In the genomic region with DNA sequence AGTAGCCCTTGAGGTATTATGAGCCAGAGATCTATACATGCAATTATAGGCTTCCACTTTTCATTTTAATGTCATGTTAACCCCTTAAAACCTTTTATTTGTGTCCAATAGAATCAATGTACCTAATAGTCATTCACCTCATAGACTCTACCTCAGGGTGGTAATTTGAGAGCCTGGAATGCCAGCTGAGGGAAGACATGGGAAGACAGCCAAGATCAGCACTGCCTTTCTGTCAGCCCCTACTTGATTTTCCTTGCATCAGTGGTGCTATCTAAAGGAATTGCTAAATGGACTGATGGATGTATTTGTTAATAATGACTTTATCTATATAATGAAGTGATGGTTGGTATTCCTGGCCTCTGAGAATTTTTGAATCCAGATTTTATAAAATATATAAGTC, we compare ENCODE assay signal across 23 cellular contexts.
DNase-seq lines count a peak whose midpoint lies in the region; ATAC-seq, FAIRE-seq and TF ChIP-seq lines count a peak whose summit lies in the region.
"Had no signal": no experiment of that assay in that cellular context is flagged by ENCODE, and none has a peak within 500 bp of the region (broad histone marks: within the 10 kb centered on the region; RNA-seq: fewer than 3 reads in every experiment).

No MANE protein-coding gene starts in this region.

- H3K4me3 ChIP-seq in RWPE2 (ENCODE audit: severe bottlenecking): no peak overlapping the region
- H3K4me3 ChIP-seq: BLaER1, GM12878, SJSA1 had no signal

- no peaks in the 10 kb centered on the region for H3K36me3 ChIP-seq in RWPE2 (ENCODE audit: low read depth)
- H3K36me3 ChIP-seq: BLaER1, SJSA1 had no signal

- ATAC-seq in RWPE2 (ENCODE audit: low read depth): 0 out of 3 replicates have a peak, but pooled peaks have one; percentile 23
- no peak for ATAC-seq in HG03520 (IDR thresholded peaks at IDR 0.05; ENCODE audit: unreplicated experiment)
- no peak for ATAC-seq in HG02885 (IDR thresholded peaks at IDR 0.05; ENCODE audit: poor library complexity, unreplicated experiment)
- ATAC-seq: GM12878, Right ventricle myocardium inferior had no signal

- DNase-seq in DMS 273 (lab: John Stamatoyannopoulos, UW; ENCODE audit: unreplicated experiment) (peak; percentile 24), DMS 273 treated with DMSO at 0.1 percent for 48 hours (lab: John Stamatoyannopoulos, UW) (no peak), HTR-8/SVneo (ENCODE audit: insufficient read length, low spot score) (peak; percentile 3), RWPE2 (ENCODE audit: low spot score) (no peak), glomerular visceral epithelial cell (ENCODE audit: extremely low spot score) (peak; percentile 8), NCI-H187 treated with DMSO at 0.1 percent for 48 hours (lab: John Stamatoyannopoulos, UW) (no peak)
- DNase-seq: ACHN; CD4-positive, alpha-beta T cell; COR-L47; DND-41; H7; IMR-90; NCI-H1436; NCI-H2081; NCI-H774 had no signal

- H3K27ac ChIP-seq in RWPE2 (ENCODE audit: poor library complexity, severe bottlenecking): no peak overlapping the region
- H3K27ac ChIP-seq: 22Rv1, BLaER1, SJSA1 had no signal

- no peaks in the 10 kb centered on the region for H3K9me3 ChIP-seq in RWPE2 (ENCODE audit: severe bottlenecking)
- H3K9me3 ChIP-seq: SJSA1 had no signal

- no peaks in the 10 kb centered on the region for H3K4me1 ChIP-seq in RWPE2 (ENCODE audit: insufficient read depth, poor library complexity, severe bottlenecking)
- H3K4me1 ChIP-seq: BLaER1, SJSA1 had no signal

- FAIRE-seq in HTR-8/SVneo (lab: Jason Lieb, UNC): no peak
- FAIRE-seq: GM12878, RCC 7860 had no signal

- TF ChIP-seq CTCF in RWPE2 (IDR thresholded peaks at IDR 0.05; ENCODE audit: poor library complexity, severe bottlenecking): no peak

- no peaks in the 10 kb centered on the region for H3K27me3 ChIP-seq in RWPE2 (ENCODE audit: insufficient read depth, poor library complexity, severe bottlenecking)
- H3K27me3 ChIP-seq: BLaER1 had no signal

Comparison
In these comparisons a context has a peak if more than half of its experiments do, and no peak if none do; other contexts are left out.
1. DNase-seq: peak in DMS 273 (single experiment), HTR-8/SVneo (single experiment) and glomerular visceral epithelial cell (single experiment); none in DMS 273 treated with DMSO at 0.1 percent for 48 hours (single experiment), RWPE2 (single experiment) and NCI-H187 treated with DMSO at 0.1 percent for 48 hours (single experiment).